8 cellular contexts compared by ENCODE assay signal in genomic region chr11:116732740-116733385, GRCh38. TPM values are rescaled to one million over a fixed set of nuclear protein-coding genes. Genes with fewer than 3 reads are reported as not detected.
A peak's percentile ranks its signal among the peaks of the same experiment; 100 is the strongest.
DNase-seq lines count a peak whose midpoint lies in the region; ATAC-seq and TF ChIP-seq lines count a peak whose summit lies in the region.

No MANE protein-coding gene starts in this region.

- no peaks in the 10 kb centered on the region for H3K9me3 Mint-ChIP-seq in endothelial cell (ENCODE audit: unreplicated experiment)

- CTCF ChIA-PET in AG04450 (lab: Charles Lee), result interaction anchor here (0.5 to 4.2 kb wide), 17 partner anchors 9 to 494 kb away, joined by 3 to 85 read pairs (median 4); no protein-coding TSS in a partner anchor

- peaks cover 12% of the 10 kb centered on the region for H3K27me3 Mint-ChIP-seq in endothelial cell (ENCODE audit: unreplicated experiment)

- intact Hi-C loops in mucosa of descending colon (cut with DNase I, micrococcal nuclease), result no loop called here

- no peaks in the 10 kb centered on the region for H3K4me1 ChIP-seq in mucosa of descending colon (ENCODE audit: low read depth)

- H3K36me3 ChIP-seq in mucosa of descending colon (ENCODE audit: low read depth), result no peaks in the 10 kb centered on the region

- peak; percentile 86 for ATAC-seq in GM18511 (IDR thresholded peaks at IDR 0.05; ENCODE audit: unreplicated experiment)
- ATAC-seq in HG03139 (IDR thresholded peaks at IDR 0.05; ENCODE audit: unreplicated experiment), result peak; percentile 77
- ATAC-seq in mucosa of descending colon, result peak; percentile 94

- DNase-seq in AG04450 (ENCODE audit: low read depth, low spot score) (peak; percentile 26), NCI-H69 (lab: John Stamatoyannopoulos, UW) (peak; percentile 83), endothelial cell (ENCODE audit: low spot score) (peak; percentile 69), mucosa of descending colon (peak; percentile 55 to 68 (median 61))
- DNase-seq in activated CD8-positive, alpha-beta memory T cell treated with anti-CD3 and anti-CD28 coated beads for 24 hours, result peak; percentile 79
- peak; percentile 30 for DNase-seq in stimulated activated CD8-positive, alpha-beta memory T cell treated with anti-CD3 and anti-CD28 coated beads, Interleukin-7, amount 100 ng/mL, for 24 hours (ENCODE audit: low read depth)

- H3K4me1 Mint-ChIP-seq in endothelial cell (ENCODE audit: unreplicated experiment), result peaks cover 15% of the 10 kb centered on the region

- H3K27ac ChIP-seq in AG04450 (ENCODE audit: low read depth, low read length), result no peak overlapping the region

- H3K27ac Mint-ChIP-seq in endothelial cell (ENCODE audit: unreplicated experiment), result no peak overlapping the region

- H3K36me3 Mint-ChIP-seq in endothelial cell (ENCODE audit: low read depth, unreplicated experiment), result no peaks in the 10 kb centered on the region

- POLR2A ChIA-PET in AG04450 (lab: Yijun Ruan, JAX), result no interaction called here

- H3K4me3 ChIP-seq in AG04450 (ENCODE audit: low read depth, low read length), result no peak overlapping the region
- H3K4me3 ChIP-seq in mucosa of descending colon, result no peak overlapping the region

- TF ChIP-seq CTCF in AG04450 (IDR thresholded peaks at IDR 0.05; ENCODE audit: low read depth, low read length) (peak; percentile 89), endothelial cell (IDR thresholded peaks at IDR 0.05; ENCODE audit: unreplicated experiment) (peak; percentile 74), mucosa of descending colon (IDR thresholded peaks at IDR 0.05) (peak; percentile 77)

- H3K9me3 ChIP-seq in AG04450 (ENCODE audit: control insufficient read depth, insufficient read depth, low read length), result no peaks in the 10 kb centered on the region
- H3K9me3 ChIP-seq in mucosa of descending colon, result no peaks in the 10 kb centered on the region

- H3K4me3 Mint-ChIP-seq in endothelial cell (ENCODE audit: unreplicated experiment), result no peak overlapping the region

- peaks cover 38% of the 10 kb centered on the region for H3K27me3 ChIP-seq in AG04450 (ENCODE audit: control insufficient read depth, insufficient read depth, low read length)

RNA-seq across cellular contexts. Expression of gene BUD13, which starts 39.9 kb away (rescaled TPM):
- 11.8 and 12.3 TPM in 2 replicates for polyA plus RNA-seq in AG04450 (2011; rRNA removed)
- 18.6 and 19.1 TPM in 2 replicates for polyA minus RNA-seq in AG04450 (2011; rRNA and poly(A)+ RNA removed)
- total RNA-seq in endothelial cell (ENCODE audit: unreplicated experiment) (16.9 TPM), mucosa of descending colon (10 to 100 TPM; 15.6 to 18.9 (median 15.6) TPM)

RNA-seq across cellular contexts. Expression of gene ZPR1, which starts 55.0 kb away (rescaled TPM):
- 57.1 and 57.7 TPM in 2 replicates for polyA plus RNA-seq in AG04450 (2011; rRNA removed)
- 54.6 and 58.4 TPM in 2 replicates for polyA minus RNA-seq in AG04450 (2011; rRNA and poly(A)+ RNA removed)
- total RNA-seq in endothelial cell (ENCODE audit: unreplicated experiment) (33.4 TPM), mucosa of descending colon (10 to 100 TPM; 28.5 to 34.6 (median 33.4) TPM)

RNA-seq across cellular contexts. Expression of gene APOA5, which starts 58.8 kb away (rescaled TPM):
- not detected in 2 replicates for polyA plus RNA-seq in AG04450 (2011; rRNA removed)
- not detected in 2 replicates for polyA minus RNA-seq in AG04450 (2011; rRNA and poly(A)+ RNA removed)
- total RNA-seq in endothelial cell (ENCODE audit: unreplicated experiment) (not detected), mucosa of descending colon (not detected)

Comparison
In these comparisons a context has a peak if more than half of its experiments do, and no peak if none do; other contexts are left out.
1. DNase-seq: peak in every context shown above with its lines; median percentile 83 in NCI-H69; 79 in activated CD8-positive, alpha-beta memory T cell treated with anti-CD3 and anti-CD28 coated beads for 24 hours; 69 in endothelial cell; 61 in mucosa of descending colon; 30 in stimulated activated CD8-positive, alpha-beta memory T cell treated with anti-CD3 and anti-CD28 coated beads, Interleukin-7, amount 100 ng/mL, for 24 hours; 26 in AG04450.